ENCODE assay signal across 20 cellular contexts in genomic region chr9:70935856-70936255, GRCh38.
DNase-seq lines count a peak whose midpoint lies in the region; ATAC-seq, FAIRE-seq and TF ChIP-seq lines count a peak whose summit lies in the region.
"Had no signal": no experiment of that assay in that cellular context is flagged by ENCODE, and none has a peak within 500 bp of the region (broad histone marks: within the 10 kb centered on the region; RNA-seq: fewer than 3 reads in every experiment).

No MANE protein-coding gene starts in this region.

- H3K9me3 ChIP-seq in astrocyte (ENCODE audit: insufficient read depth, low read depth, low read length) = no peaks in the 10 kb centered on the region
- H3K9me3 ChIP-seq: MG63 had no signal

- H3K56ac ChIP-seq in mesendoderm (ENCODE audit: low read length) = no peak overlapping the region

- FAIRE-seq in astrocyte (lab: Jason Lieb, UNC) = no peak
- FAIRE-seq: GM19239 had no signal

- H3K27me3 ChIP-seq in astrocyte (ENCODE audit: insufficient read depth, low read length) (no peaks in the 10 kb centered on the region), mesendoderm (ENCODE audit: insufficient read depth, low read length, poor library complexity) (no peaks in the 10 kb centered on the region)
- H3K27me3 ChIP-seq: MG63 had no signal

- H3K18ac ChIP-seq in mesendoderm (ENCODE audit: low read length) = no peak overlapping the region

- no peak overlapping the region for H4K5ac ChIP-seq in mesendoderm (ENCODE audit: low read length)

- no peak overlapping the region for H2BK15ac ChIP-seq in mesendoderm (replicated peaks; ENCODE audit: low read depth)

- H3K4me3 ChIP-seq in astrocyte (ENCODE audit: insufficient read depth, low read depth, low read length) = no peak overlapping the region
- no peak overlapping the region for H3K4me3 ChIP-seq in fibroblast of villous mesenchyme (ENCODE audit: low read depth, low read length)
- no peak overlapping the region for H3K4me3 ChIP-seq in mesendoderm (ENCODE audit: low read length)
- H3K4me3 ChIP-seq: MG63 had no signal

- H2AFZ ChIP-seq in astrocyte (ENCODE audit: low read depth, low read length) = no peak overlapping the region

- H3K79me2 ChIP-seq in astrocyte (ENCODE audit: insufficient read depth, low read length) (no peaks in the 10 kb centered on the region), mesendoderm (ENCODE audit: control insufficient read depth, insufficient read depth, low read length) (no peaks in the 10 kb centered on the region)

- H3K27ac Mint-ChIP-seq in astrocyte (ENCODE audit: unreplicated experiment) = no peak overlapping the region

- no peaks in the 10 kb centered on the region for H3K9me3 Mint-ChIP-seq in astrocyte (ENCODE audit: unreplicated experiment)

- H3K4me1 Mint-ChIP-seq in astrocyte (ENCODE audit: low read depth, unreplicated experiment) = peaks cover 8% of the 10 kb centered on the region

- no peak overlapping the region for H2BK120ac ChIP-seq in mesendoderm (ENCODE audit: low read depth, low read length)

- H3K4me3 Mint-ChIP-seq in astrocyte (ENCODE audit: unreplicated experiment) = no peak overlapping the region

- no peaks in the 10 kb centered on the region for H3K79me1 ChIP-seq in mesendoderm (ENCODE audit: low read length)

- H2AK5ac ChIP-seq in mesendoderm (ENCODE audit: low read length) = no peak overlapping the region

- no peak overlapping the region for H3K23ac ChIP-seq in mesendoderm (ENCODE audit: low read length)

- no peak overlapping the region for H4K8ac ChIP-seq in mesendoderm (ENCODE audit: low read depth, low read length)

- H3K4me1 ChIP-seq in astrocyte (ENCODE audit: insufficient read depth, low read length) (no peaks in the 10 kb centered on the region), mesendoderm (ENCODE audit: control insufficient read depth, low read depth, low read length) (no peaks in the 10 kb centered on the region)

- H2BK5ac ChIP-seq in mesendoderm (ENCODE audit: low read length) = no peak overlapping the region

- no peak overlapping the region for H3K4ac ChIP-seq in mesendoderm (ENCODE audit: low read depth, low read length)

- H3K36me3 ChIP-seq in astrocyte (ENCODE audit: insufficient read depth, low read length) (no peaks in the 10 kb centered on the region), mesendoderm (ENCODE audit: control insufficient read depth, insufficient read depth, low read length) (no peaks in the 10 kb centered on the region)
- H3K36me3 ChIP-seq: MG63 had no signal

- DNase-seq in GM03348 (ENCODE audit: low spot score) (peak; percentile 64), astrocyte (ENCODE audit: low read depth) (peak; percentile 46), fibroblast of villous mesenchyme (ENCODE audit: low read depth) (peak; percentile 22), NCI-H748 treated with DMSO at 0.1 percent for 48 hours (lab: John Stamatoyannopoulos, UW) (no peak), mesendoderm (no peak), HCEC 1CT (no peak)
- DNase-seq: C1 segment of cervical spinal cord; DMS79 treated with DMSO at 0.1 percent for 48 hours; GDM1; H7; Karpas-422; MG63; NCI-H1092; NCI-H1694; NCI-H69; NK-92 treated with Interleukin-12 subunit alpha and Interleukin-12 subunit beta, amount 100 ng/mL, for 24 hours; SHP77 had no signal

- H4K20me1 ChIP-seq in astrocyte (ENCODE audit: insufficient read depth, low read length) = no peaks in the 10 kb centered on the region

- no peaks in the 10 kb centered on the region for H3K27me3 Mint-ChIP-seq in astrocyte (ENCODE audit: low read depth, unreplicated experiment)

- H3K4me2 ChIP-seq in astrocyte (ENCODE audit: low read length) = no peak overlapping the region
- H3K4me2 ChIP-seq in mesendoderm (ENCODE audit: low read length) = no peak overlapping the region

- TF ChIP-seq CTCF in astrocyte (IDR thresholded peaks at IDR 0.05; ENCODE audit: insufficient read depth, low read depth, low read length) = no peak
- no peak for TF ChIP-seq CTCF in fibroblast of villous mesenchyme (IDR thresholded peaks at IDR 0.05; ENCODE audit: insufficient read depth, low read depth, low read length)

- H3K27ac ChIP-seq in astrocyte (ENCODE audit: low read depth, low read length) (no peak overlapping the region), mesendoderm (ENCODE audit: low read depth, low read length) (no peak overlapping the region)

- H3K36me3 Mint-ChIP-seq in astrocyte (ENCODE audit: low read depth, unreplicated experiment) = no peaks in the 10 kb centered on the region

- H3K9ac ChIP-seq in astrocyte (ENCODE audit: low read length) (no peak overlapping the region), mesendoderm (ENCODE audit: low read length) (no peak overlapping the region)

- ATAC-seq in GM18498 (IDR thresholded peaks at IDR 0.05; ENCODE audit: unreplicated experiment) = no peak
- ATAC-seq: SK-N-SH treated with all-trans-retinoic acid at 6 μM for 48 hours had no signal

Comparison
In these comparisons a context has a peak if more than half of its experiments do, and no peak if none do; other contexts are left out.
1. DNase-seq: peak in GM03348 (single experiment), astrocyte (single experiment) and fibroblast of villous mesenchyme (single experiment); none in NCI-H748 treated with DMSO at 0.1 percent for 48 hours (single experiment), mesendoderm (single experiment) and HCEC 1CT (single experiment).